ENCODE assay signal across 26 cellular contexts in the genomic region with DNA sequence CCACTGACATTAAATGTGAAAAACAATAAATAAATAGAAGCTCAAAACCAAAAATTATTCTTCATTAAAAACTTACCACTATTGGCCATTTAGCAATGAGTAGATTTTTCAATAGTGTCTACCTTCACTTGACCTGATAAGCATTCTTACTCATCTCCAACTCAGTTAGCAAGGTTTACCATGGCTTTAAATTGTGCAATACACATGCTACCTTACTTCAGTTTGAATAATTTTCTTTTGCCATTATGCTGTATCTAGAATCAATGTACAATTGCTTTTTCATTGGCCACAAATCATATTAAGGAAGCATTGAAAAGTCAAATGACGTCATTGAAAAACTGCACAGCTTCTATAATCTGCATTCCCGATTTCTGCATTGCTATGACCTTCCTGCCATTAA.
"Had no signal": no experiment of that assay in that cellular context is flagged by ENCODE, and none has a peak within 500 bp of the region (broad histone marks: within the 10 kb centered on the region; RNA-seq: fewer than 3 reads in every experiment).

No MANE protein-coding gene starts in this region.

- H3K27ac ChIP-seq: stomach, suprapubic skin, testis, thoracic aorta, thyroid gland, tibial artery, tibial nerve, transverse colon, upper lobe of left lung, upper lobe of right lung, uterus, vagina had no signal

- H3K27me3 ChIP-seq: stomach, suprapubic skin, testis, thyroid gland, tibial artery, tibial nerve, transverse colon, upper lobe of left lung, upper lobe of right lung, uterus, vagina had no signal

- H3K4me3 ChIP-seq: stomach, suprapubic skin, testis, thoracic aorta, thyroid gland, tibial artery, tibial nerve, transverse colon, upper lobe of left lung, upper lobe of right lung, uterus, vagina had no signal

- H3K4me1 ChIP-seq: stomach, suprapubic skin, testis, thyroid gland, tibial artery, tibial nerve, transverse colon, upper lobe of left lung, upper lobe of right lung, uterus, vagina had no signal

- ATAC-seq: stimulated activated effector memory CD8-positive, alpha-beta T cell treated with anti-CD3 and anti-CD28 coated beads, Interleukin-12 subunit alpha, Interleukin-12 subunit beta, amount 100 ng/mL, for 72 hours; stimulated activated memory B cell treated with anti-CD40 and anti-IgM and Interleukin-4, amounts not matched to agents 10 μg/mL and 1 μg/mL and 100 μg/mL, for 72 hours; stimulated activated naive B cell treated with anti-CD40 and anti-IgM and Interleukin-4, amounts not matched to agents 10 μg/mL and 1 μg/mL and 100 μg/mL, for 72 hours; stimulated activated naive CD8-positive, alpha-beta T cell treated with anti-CD3 and anti-CD28 coated beads, Interleukin-15, amount 100 ng/mL, for 72 hours; stimulated activated naive CD8-positive, alpha-beta T cell treated with anti-CD3 and anti-CD28 coated beads, Interleukin-15, Interleukin-2, amounts not matched to agents 100 U/mL and 50 U/mL, for 24 hours; upper lobe of right lung had no signal

- H3K36me3 ChIP-seq: stomach, suprapubic skin, thoracic aorta, thyroid gland, tibial artery, tibial nerve, transverse colon, upper lobe of left lung, upper lobe of right lung, uterus, vagina had no signal

- FAIRE-seq: urothelium cell line had no signal

- H3K9me3 ChIP-seq: stomach, suprapubic skin, testis, thoracic aorta, thyroid gland, tibial artery, tibial nerve, transverse colon, upper lobe of left lung, upper lobe of right lung, uterus, vagina had no signal

- DNase-seq: stimulated activated CD4-positive, alpha-beta T cell treated with anti-CD3 and anti-CD28 coated beads, Interleukin-2, amount 100 ng/mL, for 48 hours; stimulated activated CD4-positive, alpha-beta T cell treated with anti-CD3 and anti-CD28 coated beads, Interleukin-4, amount 100 ng/mL, for 1 hour; stimulated activated CD4-positive, alpha-beta T cell treated with anti-CD3 and anti-CD28 coated beads, Interleukin-4, amount 100 ng/mL, for 24 hours; stimulated activated CD4-positive, alpha-beta T cell treated with anti-CD3 and anti-CD28 coated beads, Interleukin-4, amount 100 ng/mL, for 4 hours; stimulated activated CD8-positive, alpha-beta memory T cell treated with anti-CD3 and anti-CD28 coated beads, Interleukin-4, amount 100 ng/mL, for 48 hours; stimulated activated naive B cell treated with anti-CD40 and anti-IgM and Interleukin-4, amounts not matched to agents 10 μg/mL and 1 μg/mL and 100 μg/mL, for 72 hours; stimulated activated naive CD4-positive, alpha-beta T cell; stimulated activated naive CD4-positive, alpha-beta T cell treated with Interleukin-2 at 50 U/mL for 16 hours; stimulated activated naive CD8-positive, alpha-beta T cell treated with anti-CD3 and anti-CD28 coated beads, Interleukin-15, amount 100 ng/mL, for 72 hours; stimulated activated naive CD8-positive, alpha-beta T cell treated with anti-CD3 and anti-CD28 coated beads, Interleukin-15, Interleukin-2, amounts not matched to agents 100 U/mL and 50 U/mL, for 24 hours; stomach; substantia nigra; testis; thyroid gland; tibial artery; transverse colon; upper lobe of right lung; uterus had no signal
